In genomic region chr17:39661044-39661406, GRCh38 we compare ENCODE assay signal across 8 cellular contexts. TPM values are rescaled to one million over a fixed set of nuclear protein-coding genes. Genes with fewer than 3 reads are reported as not detected.
DNase-seq lines count a peak whose midpoint lies in the region; ATAC-seq, FAIRE-seq and TF ChIP-seq lines count a peak whose summit lies in the region.
"Had no signal": no experiment of that assay in that cellular context is flagged by ENCODE, and none has a peak within 500 bp of the region (broad histone marks: within the 10 kb centered on the region; RNA-seq: fewer than 3 reads in every experiment).

No MANE protein-coding gene starts in this region.

- ATAC-seq in naive thymus-derived CD8-positive, alpha-beta T cell = no peak
- no peak for ATAC-seq in GM19455 (IDR thresholded peaks at IDR 0.05; ENCODE audit: unreplicated experiment)
- ATAC-seq: stimulated activated effector memory CD8-positive, alpha-beta T cell treated with anti-CD3 and anti-CD28 coated beads, Interleukin-12 subunit alpha, Interleukin-12 subunit beta, amount 100 ng/mL, for 72 hours had no signal

- DNase-seq in D721Med (ENCODE audit: insufficient read length, low spot score) (peak; percentile 93), chondrocyte (ENCODE audit: low spot score) (no peak), GM19239 (ENCODE audit: insufficient read length, low spot score) (no peak), NCI-H1048 (lab: John Stamatoyannopoulos, UW) (no peak)
- DNase-seq in naive thymus-derived CD8-positive, alpha-beta T cell = no peak
- DNase-seq: activated CD4-positive, alpha-beta T cell treated with anti-CD3 and anti-CD28 coated beads, Interleukin-2, amount 10 ng/mL, durations not matched to agents 24 days and 14 days had no signal

- H3K9me3 Mint-ChIP-seq in chondrocyte (ENCODE audit: low read depth) = no peaks in the 10 kb centered on the region
- H3K9me3 Mint-ChIP-seq in naive thymus-derived CD8-positive, alpha-beta T cell = no peaks in the 10 kb centered on the region
- H3K9me3 Mint-ChIP-seq: activated CD4-positive, alpha-beta T cell treated with anti-CD3 and anti-CD28 coated beads, Interleukin-2, amount 10 ng/mL, durations not matched to agents 24 days and 14 days; stimulated activated effector memory CD8-positive, alpha-beta T cell treated with anti-CD3 and anti-CD28 coated beads, Interleukin-12 subunit alpha, Interleukin-12 subunit beta, amount 100 ng/mL, for 72 hours had no signal

- H3K27me3 Mint-ChIP-seq in chondrocyte (ENCODE audit: low read depth) = no peaks in the 10 kb centered on the region
- no peaks in the 10 kb centered on the region for H3K27me3 Mint-ChIP-seq in naive thymus-derived CD8-positive, alpha-beta T cell

- POLR2A ChIA-PET in naive thymus-derived CD8-positive, alpha-beta T cell (lab: Charles Lee) = interaction anchor here (1.4 to 1.9 kb wide), 3 partner anchors 10 to 23 kb away, joined by 3 to 9 read pairs (median 4); no protein-coding TSS in a partner anchor

- no peak for TF ChIP-seq CTCF in D721Med (IDR thresholded peaks at IDR 0.05; ENCODE audit: insufficient read depth, missing control alignments)
- TF ChIP-seq CTCF in chondrocyte (IDR thresholded peaks at IDR 0.05) = no peak

- FAIRE-seq in D721Med (lab: Jason Lieb, UNC) (no peak), GM19239 (lab: Jason Lieb, UNC) (no peak)

- H3K4me3 Mint-ChIP-seq in chondrocyte (ENCODE audit: unreplicated experiment) = no peak overlapping the region
- H3K4me3 Mint-ChIP-seq in naive thymus-derived CD8-positive, alpha-beta T cell = peak overlapping the region in 9 of 10 donors; percentile 18 to 81 (median 59)
- H3K4me3 Mint-ChIP-seq: activated CD4-positive, alpha-beta T cell treated with anti-CD3 and anti-CD28 coated beads, Interleukin-2, amount 10 ng/mL, durations not matched to agents 24 days and 14 days; stimulated activated effector memory CD8-positive, alpha-beta T cell treated with anti-CD3 and anti-CD28 coated beads, Interleukin-12 subunit alpha, Interleukin-12 subunit beta, amount 100 ng/mL, for 72 hours had no signal

- H3K4me1 Mint-ChIP-seq in chondrocyte (ENCODE audit: low read depth) = peaks cover 23% of the 10 kb centered on the region
- peaks cover 18 to 62% (median 54%) of the 10 kb centered on the region in 4 donors for H3K4me1 Mint-ChIP-seq in naive thymus-derived CD8-positive, alpha-beta T cell

- peaks cover 5% of the 10 kb centered on the region for H3K36me3 Mint-ChIP-seq in chondrocyte (ENCODE audit: low read depth)
- peaks cover 0 to 28% (median 9%) of the 10 kb centered on the region in 3 donors for H3K36me3 Mint-ChIP-seq in naive thymus-derived CD8-positive, alpha-beta T cell

- H3K27ac Mint-ChIP-seq in chondrocyte (ENCODE audit: unreplicated experiment) = peak overlapping the region; percentile 61
- H3K27ac Mint-ChIP-seq in naive thymus-derived CD8-positive, alpha-beta T cell = peak overlapping the region in 9 of 10 donors; percentile 74 to 96 (median 88)
- H3K27ac Mint-ChIP-seq: activated CD4-positive, alpha-beta T cell treated with anti-CD3 and anti-CD28 coated beads, Interleukin-2, amount 10 ng/mL, durations not matched to agents 24 days and 14 days; stimulated activated effector memory CD8-positive, alpha-beta T cell treated with anti-CD3 and anti-CD28 coated beads, Interleukin-12 subunit alpha, Interleukin-12 subunit beta, amount 100 ng/mL, for 72 hours had no signal

RNA-seq across cellular contexts. Expression of gene TCAP, which starts 4.1 kb away (rescaled TPM):
- total RNA-seq in chondrocyte = 0.64 to 1.3 TPM (median 0.77 TPM) in 3 replicates
- total RNA-seq in naive thymus-derived CD8-positive, alpha-beta T cell = 10 to 100 TPM in 1 of 2 experiments, 1 to 10 TPM in 1; 8.5 to 10.3 TPM
- polyA plus RNA-seq in naive thymus-derived CD8-positive, alpha-beta T cell = under 1 TPM in 1 of 3 donors, not detected in 2; 0.11 TPM

RNA-seq across cellular contexts. Expression of gene PNMT, which starts 7.2 kb away (rescaled TPM):
- total RNA-seq in chondrocyte = 0.22 to 2.7 TPM (median 0.46 TPM) in 3 replicates
- total RNA-seq in naive thymus-derived CD8-positive, alpha-beta T cell = 1 to 10 TPM in 1 of 2 experiments, under 1 TPM in 1; 0.91 to 1.2 TPM
- polyA plus RNA-seq in naive thymus-derived CD8-positive, alpha-beta T cell = under 1 TPM in 2 of 3 donors, not detected in 1; 0.43 to 0.64 TPM
- total RNA-seq: activated CD4-positive, alpha-beta T cell treated with anti-CD3 and anti-CD28 coated beads, Interleukin-2, amount 10 ng/mL, durations not matched to agents 24 days and 14 days had no signal

RNA-seq across cellular contexts. Expression of gene STARD3, which starts 24.1 kb away (rescaled TPM):
- total RNA-seq in chondrocyte = 39.8 to 49.6 TPM (median 42.3 TPM) in 3 replicates
- 100 to 1,000 TPM; 154 to 167 TPM for total RNA-seq in naive thymus-derived CD8-positive, alpha-beta T cell
- polyA plus RNA-seq in naive thymus-derived CD8-positive, alpha-beta T cell = 10 to 100 TPM; 37.4 to 51.6 (median 43.0) TPM

RNA-seq across cellular contexts. Expression of gene PGAP3, which starts 26.8 kb away (rescaled TPM):
- 20.2 to 38.1 TPM (median 24.9 TPM) in 3 replicates for total RNA-seq in chondrocyte
- total RNA-seq in naive thymus-derived CD8-positive, alpha-beta T cell = 10 to 100 TPM; 30.1 to 33.5 TPM
- 10 to 100 TPM; 14.2 to 17.7 (median 15.5) TPM for polyA plus RNA-seq in naive thymus-derived CD8-positive, alpha-beta T cell

RNA-seq across cellular contexts. Expression of gene PPP1R1B, which starts 34.3 kb away (rescaled TPM):
- 0.12 to 0.75 TPM in 2 of 3 replicates, not detected in the other for total RNA-seq in chondrocyte
- total RNA-seq in naive thymus-derived CD8-positive, alpha-beta T cell = not detected
- polyA plus RNA-seq in naive thymus-derived CD8-positive, alpha-beta T cell = not detected
- total RNA-seq: activated CD4-positive, alpha-beta T cell treated with anti-CD3 and anti-CD28 coated beads, Interleukin-2, amount 10 ng/mL, durations not matched to agents 24 days and 14 days had no signal
